In the genomic region with DNA sequence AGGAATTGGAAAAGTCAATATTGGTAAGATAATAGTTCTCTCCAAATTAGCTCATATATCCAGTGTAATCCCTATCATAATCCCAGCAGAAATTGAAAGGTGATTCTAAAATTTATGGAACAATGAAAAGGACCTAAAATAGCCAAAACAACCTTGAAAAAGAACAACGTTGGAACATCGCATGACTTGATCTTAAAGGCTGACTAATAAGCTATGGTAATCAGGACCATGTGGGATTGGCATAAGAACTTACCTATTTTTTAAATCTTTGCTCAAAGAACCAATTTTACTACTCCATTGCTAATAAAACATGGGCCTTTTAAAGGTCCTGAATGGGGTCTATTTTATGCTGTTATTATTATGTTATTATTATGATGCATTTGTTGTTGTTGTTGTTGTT, we compare ENCODE assay signal across 18 cellular contexts. TPM values are rescaled to one million over a fixed set of nuclear protein-coding genes. Genes with fewer than 3 reads are reported as not detected.
DNase-seq lines count a peak whose midpoint lies in the region; ATAC-seq and TF ChIP-seq lines count a peak whose summit lies in the region.
"Had no signal": no experiment of that assay in that cellular context is flagged by ENCODE, and none has a peak within 500 bp of the region (broad histone marks: within the 10 kb centered on the region; RNA-seq: fewer than 3 reads in every experiment).

No MANE protein-coding gene starts in this region.

- no peak overlapping the region for H3K4me2 ChIP-seq in GM23248 (ENCODE audit: unreplicated experiment)
- H3K4me2 ChIP-seq: A549, GM23338 had no signal

- 0 out of 2 replicates have a peak, but pooled peaks cover 7% of the 10 kb centered on the region for H3F3A ChIP-seq in GM23248 (ENCODE audit: insufficient read depth)

- intact Hi-C loops in gastrocnemius medialis (cut with DNase I; ENCODE audit: low total_unique reads): loop anchor here (10.0 kb wide), 1 partner anchor 1521 kb away; a partner anchor contains a TSS

- no peaks in the 10 kb centered on the region for H3K9me2 ChIP-seq in GM23248 (ENCODE audit: insufficient read depth)

- TF ChIP-seq POLR2A in gastrocnemius medialis (IDR thresholded peaks at IDR 0.05): no peak

- ATAC-seq in gastrocnemius medialis: no peak
- ATAC-seq in GM18868 (IDR thresholded peaks at IDR 0.05; ENCODE audit: unreplicated experiment): no peak
- ATAC-seq: A549, GM23338 had no signal

- H2AFZ ChIP-seq in GM23248: no peak overlapping the region
- H2AFZ ChIP-seq: GM23338 had no signal

- H3K9me3 ChIP-seq in GM23248 (ENCODE audit: low read depth) (no peaks in the 10 kb centered on the region), gastrocnemius medialis (no peaks in the 10 kb centered on the region)
- H3K9me3 ChIP-seq: A549, HAP-1 had no signal

- WGBS in GM23248 (ENCODE audit: low coverage in 1 of 2, low lambda C conversion rate in 2 of 2, missing lambda C conversion rate in 2 of 2), 2 experiments: 54 to 55% methylated on average over 2 of the region's 2 CpGs

- H3K27ac ChIP-seq in GM23248: no peak overlapping the region
- peak overlapping the region; percentile 88 for H3K27ac ChIP-seq in RWPE1
- peak overlapping the region; percentile 89 to 99 (median 94) for H3K27ac ChIP-seq in gastrocnemius medialis

- H3K36me3 ChIP-seq in GM23248 (ENCODE audit: low read depth) (no peaks in the 10 kb centered on the region), gastrocnemius medialis (no peaks in the 10 kb centered on the region)
- H3K36me3 ChIP-seq: HAP-1 had no signal

- no peak overlapping the region for H3K9ac ChIP-seq in GM23248

- no peaks in the 10 kb centered on the region for H4K20me1 ChIP-seq in GM23248 (ENCODE audit: insufficient read depth)

- H3K4me1 ChIP-seq in GM23248 (ENCODE audit: insufficient read depth) (peaks cover 15% of the 10 kb centered on the region), gastrocnemius medialis (peaks cover 55 to 56% of the 10 kb centered on the region in 2 donors)

- no peaks in the 10 kb centered on the region for H3K79me2 ChIP-seq in GM23248 (ENCODE audit: insufficient read depth)

- TF ChIP-seq CTCF in RWPE1 (conservative IDR thresholded peaks at IDR 0.05; ENCODE audit: low read depth) (no peak), gastrocnemius medialis (IDR thresholded peaks at IDR 0.05 in 4 of 5, conservative IDR thresholded peaks at IDR 0.05 in 1 of 5) (no peak)

- in situ Hi-C loops in GM23248 (cut with MboI): no loop called here
- in situ Hi-C loops in gastrocnemius medialis (cut with MboI; ENCODE audit: low sequenced_read_pairs in 4 of 4): no loop called here

- H3K27me3 ChIP-seq in GM23248 (replicated peaks; ENCODE audit: insufficient read depth) (no peaks in the 10 kb centered on the region), gastrocnemius medialis (no peaks in the 10 kb centered on the region)

- POLR2A ChIA-PET in RWPE1 (lab: Yijun Ruan, JAX; ENCODE audit: low non-redundant PET): no interaction called here

- CTCF ChIA-PET in RWPE1 (lab: Yijun Ruan, JAX): no interaction called here

- DNase-seq in GM23248 (peak; percentile 35), RWPE1 (ENCODE audit: low spot score) (no peak), fibroblast of gingiva (ENCODE audit: low read depth) (peak; percentile 46), gastrocnemius medialis (no peak), D341Med (ENCODE audit: low spot score) (no peak), NCI-H510A (lab: John Stamatoyannopoulos, UW) (no peak)
- DNase-seq: 8988T; C1 segment of cervical spinal cord; Calu3; CD4-positive, alpha-beta memory T cell; COR-L47; DMS153; DND-41; HFFc6 had no signal

- H3K4me3 ChIP-seq in GM23248 (no peak overlapping the region), gastrocnemius medialis (no peak overlapping the region)
- H3K4me3 ChIP-seq: A549, GM23338, HAP-1 had no signal

RNA-seq across cellular contexts. Expression of a gene that starts 40.9 kb away (rescaled TPM):
- total RNA-seq in GM23248 (2014; rRNA removed; shearing (Covaris generic)): 1.3 and 2.7 TPM in 2 replicates
- 1.8 TPM in 2 replicates for polyA plus RNA-seq in GM23248 (2016; fragmentation: Nextera tagmentation; extraction: Ambion mirVana)
- total RNA-seq in gastrocnemius medialis: 10 to 100 TPM; 18.2 to 41.2 (median 26.0) TPM
- total RNA-seq: HFFc6 had no signal

Comparison
In these comparisons a context has a peak if more than half of its experiments do, and no peak if none do; other contexts are left out.
1. DNase-seq: peak in GM23248 (single experiment) and fibroblast of gingiva (single experiment); none in RWPE1 (single experiment), gastrocnemius medialis (0 of 2), D341Med (single experiment) and NCI-H510A (single experiment).